Comparison of ENCODE assay signal across 9 cellular contexts in the genomic region with DNA sequence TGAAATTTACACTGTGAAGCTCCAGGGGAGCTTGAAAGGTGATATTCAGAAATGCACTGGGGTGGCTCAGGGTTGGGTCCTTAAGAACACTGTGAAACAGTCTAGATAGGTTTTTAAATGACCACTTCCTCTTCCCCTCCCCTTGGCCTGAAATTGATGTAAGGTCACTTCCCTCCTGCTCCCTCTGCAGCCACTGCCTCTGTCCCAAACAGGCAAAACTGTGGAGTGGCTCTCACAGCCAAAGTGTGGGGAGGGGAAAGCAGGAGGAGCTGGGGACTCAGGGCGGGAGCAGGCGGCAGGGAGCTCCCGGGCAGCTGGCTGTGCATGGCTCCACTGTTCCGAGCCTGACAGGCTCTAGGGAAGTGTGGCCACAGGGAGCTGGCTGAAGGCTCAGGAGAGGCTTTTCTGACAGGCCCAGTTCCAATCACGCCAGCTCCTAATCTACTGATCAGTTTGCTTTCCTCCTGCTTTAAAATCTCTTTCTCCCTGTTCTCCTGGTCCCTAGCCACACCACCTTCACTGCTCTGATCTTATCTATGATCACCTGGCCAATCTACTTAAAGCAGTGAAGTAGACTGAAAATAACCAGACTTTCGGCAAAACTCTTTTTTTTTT. TPM values are rescaled to one million over a fixed set of nuclear protein-coding genes. Genes with fewer than 3 reads are reported as not detected.
DNase-seq lines count a peak whose midpoint lies in the region; ATAC-seq and TF ChIP-seq lines count a peak whose summit lies in the region.
"Had no signal": no experiment of that assay in that cellular context is flagged by ENCODE, and none has a peak within 500 bp of the region (broad histone marks: within the 10 kb centered on the region; RNA-seq: fewer than 3 reads in every experiment).

No MANE protein-coding gene starts in this region.

- DNase-seq in DMS153 treated with DMSO at 0.1 percent for 48 hours (lab: John Stamatoyannopoulos, UW; ENCODE audit: unreplicated experiment) (peak; percentile 20), DMS153 (lab: John Stamatoyannopoulos, UW) (no peak), RPMI7951 (ENCODE audit: low read depth) (peak; percentile 53), cardiac muscle cell (ENCODE audit: low read depth in 1 of 2, low spot score in 1 of 2) (peak; percentile 57 to 91), putamen (ENCODE audit: low spot score) (peak; percentile 84), NCI-H1105 (lab: John Stamatoyannopoulos, UW) (no peak), NCI-H1417 treated with DMSO at 0.1 percent for 48 hours (lab: John Stamatoyannopoulos, UW) (no peak)

- no peaks in the 10 kb centered on the region for H3K9me3 ChIP-seq in cardiac muscle cell (ENCODE audit: low read depth)
- H3K9me3 ChIP-seq: SJSA1 had no signal

- peak overlapping the region; percentile 96 for H3K27ac ChIP-seq in cardiac muscle cell
- H3K27ac ChIP-seq: SJSA1 had no signal

- no peaks in the 10 kb centered on the region for H3K27me3 ChIP-seq in cardiac muscle cell
- H3K27me3 ChIP-seq: SJSA1 had no signal

- ATAC-seq in GM19324 (IDR thresholded peaks at IDR 0.05; ENCODE audit: low FRiP score, unreplicated experiment) = no peak

- peaks cover 30% of the 10 kb centered on the region for H3K4me1 ChIP-seq in cardiac muscle cell (ENCODE audit: low read depth)

- no peak overlapping the region for H3K4me3 ChIP-seq in cardiac muscle cell
- H3K4me3 ChIP-seq: SJSA1 had no signal

- no peaks in the 10 kb centered on the region for H3K36me3 ChIP-seq in cardiac muscle cell
- H3K36me3 ChIP-seq: SJSA1 had no signal

- no peak for TF ChIP-seq CTCF in cardiac muscle cell (IDR thresholded peaks at IDR 0.05; ENCODE audit: low read depth, low read length)

RNA-seq across cellular contexts. Expression of a gene that starts 5.1 kb away (rescaled TPM):
- 292 and 402 TPM in 2 replicates for total RNA-seq in RPMI7951 (2014; rRNA removed; shearing (Covaris generic))
- total RNA-seq in cardiac muscle cell = 135 and 174 TPM in 2 replicates
- 76.4 and 78.9 TPM in 2 replicates for polyA plus RNA-seq in cardiac muscle cell

RNA-seq across cellular contexts. Expression of a gene that starts 26.9 kb away (rescaled TPM):
- 24.7 and 27.6 TPM in 2 replicates for total RNA-seq in RPMI7951 (2014; rRNA removed; shearing (Covaris generic))
- 113 and 151 TPM in 2 replicates for total RNA-seq in cardiac muscle cell
- polyA plus RNA-seq in cardiac muscle cell = 99.0 and 127 TPM in 2 replicates

RNA-seq across cellular contexts. Expression of a gene that starts 43.0 kb away (rescaled TPM):
- 6.4 and 15.8 TPM in 2 replicates for total RNA-seq in RPMI7951 (2014; rRNA removed; shearing (Covaris generic))
- 54.4 and 61.5 TPM in 2 replicates for total RNA-seq in cardiac muscle cell
- 57.3 and 69.1 TPM in 2 replicates for polyA plus RNA-seq in cardiac muscle cell

Comparison
In these comparisons a context has a peak if more than half of its experiments do, and no peak if none do; other contexts are left out.
1. DNase-seq: peak in DMS153 treated with DMSO at 0.1 percent for 48 hours (single experiment), RPMI7951 (single experiment), cardiac muscle cell (2 of 2) and putamen (single experiment); none in DMS153 (single experiment), NCI-H1105 (single experiment) and NCI-H1417 treated with DMSO at 0.1 percent for 48 hours (single experiment).